ENCODE assay signal across 8 cellular contexts in the genomic region with DNA sequence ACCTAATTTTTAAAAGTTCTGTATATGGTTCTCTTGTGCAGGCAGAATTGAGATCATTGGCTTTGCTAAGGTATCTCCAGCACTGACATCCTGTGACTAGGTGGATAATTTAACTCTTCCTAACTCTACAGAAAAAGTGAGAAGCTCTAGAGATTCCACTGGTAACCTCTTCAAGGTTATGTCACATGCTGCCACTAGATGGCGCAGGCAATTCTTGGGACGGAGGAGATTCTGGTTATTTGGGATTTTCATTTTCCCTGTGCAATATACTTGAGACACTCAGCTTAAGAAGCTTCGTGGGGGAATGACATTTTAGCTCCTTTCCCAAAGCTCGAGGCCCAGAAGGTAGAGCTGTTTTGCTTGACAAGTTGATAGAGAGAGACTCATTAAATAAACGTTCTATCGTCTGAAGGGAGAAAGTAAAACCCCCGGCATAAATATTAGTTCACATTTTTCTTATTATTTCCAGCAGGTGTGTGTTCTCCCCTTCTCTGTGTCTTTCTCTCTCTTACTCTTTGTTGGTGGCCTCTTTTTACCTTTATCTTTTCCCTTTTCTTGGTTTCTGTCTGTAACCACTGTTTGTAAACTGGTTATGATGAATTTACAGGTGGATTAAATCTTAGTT. TPM values are rescaled to one million over a fixed set of nuclear protein-coding genes. Genes with fewer than 3 reads are reported as not detected.
DNase-seq lines count a peak whose midpoint lies in the region; ATAC-seq and TF ChIP-seq lines count a peak whose summit lies in the region.

No MANE protein-coding gene starts in this region.

- H3K36me3 ChIP-seq in GM23338 (ENCODE audit: insufficient read depth): no peaks in the 10 kb centered on the region
- no peaks in the 10 kb centered on the region for H3K36me3 ChIP-seq in SK-N-MC (ENCODE audit: insufficient read depth, low read length)
- H3K36me3 ChIP-seq in colonic mucosa: no peaks in the 10 kb centered on the region
- no peaks in the 10 kb centered on the region for H3K36me3 ChIP-seq in lower lobe of right lung

- H3K4me3 ChIP-seq in GM23338: no peak overlapping the region
- 0 out of 2 replicates have a peak overlapping the region, but pooled peaks have one; percentile 2 for H3K4me3 ChIP-seq in SK-N-MC
- no peak overlapping the region for H3K4me3 ChIP-seq in colonic mucosa
- peak overlapping the region; percentile 40 for H3K4me3 ChIP-seq in lower lobe of right lung

- no peaks in the 10 kb centered on the region for H3K9me3 Mint-ChIP-seq in activated CD8-positive, alpha-beta memory T cell treated with anti-CD3 and anti-CD28 coated beads, Interleukin-2, amount 10 ng/mL, durations not matched to agents 7 days and 5 days (ENCODE audit: low read depth)
- peaks cover 57% of the 10 kb centered on the region for H3K9me3 Mint-ChIP-seq in GM23338
- H3K9me3 Mint-ChIP-seq in stimulated activated memory B cell treated with anti-CD40 and anti-IgM and Interleukin-4, amounts not matched to agents 10 μg/mL and 1 μg/mL and 100 μg/mL, for 72 hours: peaks cover 5% of the 10 kb centered on the region

- H2AFZ ChIP-seq in GM23338: no peak overlapping the region

- DNase-seq in activated CD8-positive, alpha-beta memory T cell treated with anti-CD3 and anti-CD28 coated beads, Interleukin-2, amount 10 ng/mL, durations not matched to agents 7 days and 5 days: peak; percentile 44
- DNase-seq in activated CD8-positive, alpha-beta memory T cell treated with anti-CD3 and anti-CD28 coated beads for 24 hours: no peak
- DNase-seq in GM23338 (ENCODE audit: low spot score) (peak; percentile 77), SK-N-MC (ENCODE audit: low read depth, low spot score) (peak; percentile 60), colonic mucosa (peak; percentile 61), lower lobe of right lung (no peak)

- no peak overlapping the region for H3K27ac ChIP-seq in GM23338 (ENCODE audit: low read depth)
- no peak overlapping the region for H3K27ac ChIP-seq in SK-N-MC
- no peak overlapping the region for H3K27ac ChIP-seq in colonic mucosa
- no peak overlapping the region for H3K27ac ChIP-seq in lower lobe of right lung

- no peak overlapping the region for H3K4me2 ChIP-seq in GM23338

- H4K20me1 ChIP-seq in GM23338 (replicated peaks; ENCODE audit: insufficient read depth): no peaks in the 10 kb centered on the region; the same call in 1 of the 2 replicates

- no peak overlapping the region for H3K9ac ChIP-seq in SK-N-MC (ENCODE audit: insufficient read length)
- H3K9ac ChIP-seq in colonic mucosa (ENCODE audit: low read depth in 2 of 2, low read length in 2 of 2): no peak overlapping the region

- no peak for ATAC-seq in activated CD8-positive, alpha-beta memory T cell treated with anti-CD3 and anti-CD28 coated beads, Interleukin-2, amount 10 ng/mL, durations not matched to agents 7 days and 5 days
- ATAC-seq in GM23338 (peak; percentile 85), lower lobe of right lung (peak; percentile 69 to 85)
- no peak for ATAC-seq in stimulated activated memory B cell treated with anti-CD40 and anti-IgM and Interleukin-4, amounts not matched to agents 10 μg/mL and 1 μg/mL and 100 μg/mL, for 72 hours

- H3K4me3 Mint-ChIP-seq in activated CD8-positive, alpha-beta memory T cell treated with anti-CD3 and anti-CD28 coated beads, Interleukin-2, amount 10 ng/mL, durations not matched to agents 7 days and 5 days: peak overlapping the region; percentile 40
- H3K4me3 Mint-ChIP-seq in GM23338: no peak overlapping the region
- peak overlapping the region; percentile 55 for H3K4me3 Mint-ChIP-seq in stimulated activated memory B cell treated with anti-CD40 and anti-IgM and Interleukin-4, amounts not matched to agents 10 μg/mL and 1 μg/mL and 100 μg/mL, for 72 hours

- no peaks in the 10 kb centered on the region for H3F3A ChIP-seq in GM23338 (replicated peaks; ENCODE audit: low read depth)

- H3K4me1 Mint-ChIP-seq in activated CD8-positive, alpha-beta memory T cell treated with anti-CD3 and anti-CD28 coated beads, Interleukin-2, amount 10 ng/mL, durations not matched to agents 7 days and 5 days: no peaks in the 10 kb centered on the region
- peaks cover 9% of the 10 kb centered on the region; the same call in 1 of the 3 replicates for H3K4me1 Mint-ChIP-seq in GM23338
- H3K4me1 Mint-ChIP-seq in stimulated activated memory B cell treated with anti-CD40 and anti-IgM and Interleukin-4, amounts not matched to agents 10 μg/mL and 1 μg/mL and 100 μg/mL, for 72 hours: no peaks in the 10 kb centered on the region

- H3K27me3 Mint-ChIP-seq in activated CD8-positive, alpha-beta memory T cell treated with anti-CD3 and anti-CD28 coated beads, Interleukin-2, amount 10 ng/mL, durations not matched to agents 7 days and 5 days: peaks cover 15% of the 10 kb centered on the region
- no peaks in the 10 kb centered on the region for H3K27me3 Mint-ChIP-seq in GM23338 (ENCODE audit: insufficient read depth, low read depth, poor library complexity)
- peaks cover 42% of the 10 kb centered on the region for H3K27me3 Mint-ChIP-seq in stimulated activated memory B cell treated with anti-CD40 and anti-IgM and Interleukin-4, amounts not matched to agents 10 μg/mL and 1 μg/mL and 100 μg/mL, for 72 hours

- H3K27me3 ChIP-seq in GM23338 (ENCODE audit: insufficient read depth): no peaks in the 10 kb centered on the region
- H3K27me3 ChIP-seq in colonic mucosa: no peaks in the 10 kb centered on the region
- no peaks in the 10 kb centered on the region for H3K27me3 ChIP-seq in lower lobe of right lung (ENCODE audit: low read depth)

- no peaks in the 10 kb centered on the region for H3K79me2 ChIP-seq in GM23338 (replicated peaks; ENCODE audit: insufficient read depth)

- H3K9me3 ChIP-seq in SK-N-MC (ENCODE audit: low read depth, low read length): no peaks in the 10 kb centered on the region
- no peaks in the 10 kb centered on the region for H3K9me3 ChIP-seq in colonic mucosa
- no peaks in the 10 kb centered on the region for H3K9me3 ChIP-seq in lower lobe of right lung

- TF ChIP-seq CTCF in GM23338 (conservative IDR thresholded peaks at IDR 0.05; ENCODE audit: low read depth in 2 of 2) (peak; percentile 93 to 94), LNCAP (IDR thresholded peaks at IDR 0.05) (peak; percentile 79), colonic mucosa (IDR thresholded peaks at IDR 0.05) (peak; percentile 83), lower lobe of right lung (IDR thresholded peaks at IDR 0.05) (peak; percentile 83)

- intact Hi-C loops in colonic mucosa (cut with DNase I): no loop called here
- intact Hi-C loops in lower lobe of right lung (cut with DNase I): no loop called here

- H3K4me1 ChIP-seq in GM23338 (ENCODE audit: insufficient read depth) (peaks cover 5% of the 10 kb centered on the region), colonic mucosa (no peaks in the 10 kb centered on the region), lower lobe of right lung (no peaks in the 10 kb centered on the region)

- CTCF ChIA-PET in activated CD8-positive, alpha-beta memory T cell treated with anti-CD3 and anti-CD28 coated beads, Interleukin-2, amount 10 ng/mL, durations not matched to agents 7 days and 5 days (lab: Charles Lee): interaction anchor here (0.8 to 2.8 kb wide), 11 partner anchors 9 to 593 kb away, joined by 3 to 12 read pairs (median 6); partner anchors contain the start of gene LANCL1

- no peak overlapping the region for H3K27ac Mint-ChIP-seq in activated CD8-positive, alpha-beta memory T cell treated with anti-CD3 and anti-CD28 coated beads, Interleukin-2, amount 10 ng/mL, durations not matched to agents 7 days and 5 days
- H3K27ac Mint-ChIP-seq in GM23338: no peak overlapping the region
- H3K27ac Mint-ChIP-seq in stimulated activated memory B cell treated with anti-CD40 and anti-IgM and Interleukin-4, amounts not matched to agents 10 μg/mL and 1 μg/mL and 100 μg/mL, for 72 hours: no peak overlapping the region

- no peaks in the 10 kb centered on the region; the same call in 1 of the 2 replicates for H3K9me2 ChIP-seq in GM23338 (ENCODE audit: insufficient read depth)

- no peaks in the 10 kb centered on the region for H3K36me3 Mint-ChIP-seq in activated CD8-positive, alpha-beta memory T cell treated with anti-CD3 and anti-CD28 coated beads, Interleukin-2, amount 10 ng/mL, durations not matched to agents 7 days and 5 days
- peaks cover 64% of the 10 kb centered on the region for H3K36me3 Mint-ChIP-seq in GM23338 (ENCODE audit: low read depth)
- no peaks in the 10 kb centered on the region for H3K36me3 Mint-ChIP-seq in stimulated activated memory B cell treated with anti-CD40 and anti-IgM and Interleukin-4, amounts not matched to agents 10 μg/mL and 1 μg/mL and 100 μg/mL, for 72 hours

TF ChIP-seq in GM23338, 12 proteins besides CTCF, POLR2A, EP300 and RAD21 (continues in another document):
- no peak for TF ChIP-seq JUNB (IDR thresholded peaks at IDR 0.05; ENCODE audit: unreplicated experiment)
- no peak for TF ChIP-seq EZH2 (IDR thresholded peaks at IDR 0.05; ENCODE audit: low read depth, unreplicated experiment)
- TF ChIP-seq EZH2phosphoT487 (IDR thresholded peaks at IDR 0.05; ENCODE audit: unreplicated experiment): no peak

RNA-seq across cellular contexts. Expression of gene LANCL1, which starts 26.6 kb away (rescaled TPM):
- total RNA-seq in activated CD8-positive, alpha-beta memory T cell treated with anti-CD3 and anti-CD28 coated beads, Interleukin-2, amount 10 ng/mL, durations not matched to agents 7 days and 5 days: 10 to 100 TPM; 34.7 to 37.9 TPM
- total RNA-seq in GM23338 (2014; rRNA removed; shearing (Covaris generic)): 36.8 and 41.1 TPM in 2 replicates
- polyA plus RNA-seq in GM23338 (2016; fragmentation: Nextera tagmentation; extraction: Ambion mirVana): 10.8 and 13.4 TPM in 2 replicates
- total RNA-seq in colonic mucosa: 10 to 100 TPM; 24.2 to 27.0 TPM
- total RNA-seq in lower lobe of right lung: 32.6 TPM

RNA-seq across cellular contexts. Expression of gene CPS1, which starts 53.3 kb away (rescaled TPM):
- 1 to 10 TPM in 1 of 2 experiments, under 1 TPM in 1; 0.96 to 1.3 TPM for total RNA-seq in activated CD8-positive, alpha-beta memory T cell treated with anti-CD3 and anti-CD28 coated beads, Interleukin-2, amount 10 ng/mL, durations not matched to agents 7 days and 5 days
- total RNA-seq in GM23338 (2014; rRNA removed; shearing (Covaris generic)): 11.0 and 15.7 TPM in 2 replicates
- polyA plus RNA-seq in GM23338 (2016; fragmentation: Nextera tagmentation; extraction: Ambion mirVana): 4.9 and 5.5 TPM in 2 replicates
- total RNA-seq in colonic mucosa (1 to 10 TPM; 2.7 to 3.3 TPM), lower lobe of right lung (3.0 TPM)

Comparison
In these comparisons a context has a peak if more than half of its experiments do, and no peak if none do; other contexts are left out.
1. DNase-seq: peak in activated CD8-positive, alpha-beta memory T cell treated with anti-CD3 and anti-CD28 coated beads, Interleukin-2, amount 10 ng/mL, durations not matched to agents 7 days and 5 days (single experiment), GM23338 (single experiment), SK-N-MC (single experiment) and colonic mucosa (single experiment); none in activated CD8-positive, alpha-beta memory T cell treated with anti-CD3 and anti-CD28 coated beads for 24 hours (single experiment) and lower lobe of right lung (single experiment).
2. ATAC-seq: peak in GM23338 (single experiment) and lower lobe of right lung (2 of 2); none in activated CD8-positive, alpha-beta memory T cell treated with anti-CD3 and anti-CD28 coated beads, Interleukin-2, amount 10 ng/mL, durations not matched to agents 7 days and 5 days (single experiment) and stimulated activated memory B cell treated with anti-CD40 and anti-IgM and Interleukin-4, amounts not matched to agents 10 μg/mL and 1 μg/mL and 100 μg/mL, for 72 hours (single experiment).
3. H3K4me3 ChIP-seq: peak in SK-N-MC (single experiment) and lower lobe of right lung (single experiment); none in GM23338 (single experiment) and colonic mucosa (single experiment).
4. Peak in every context shown above with its lines, with median percentiles within 50 percentile points of each other: CTCF ChIP-seq.